In the genomic region with DNA sequence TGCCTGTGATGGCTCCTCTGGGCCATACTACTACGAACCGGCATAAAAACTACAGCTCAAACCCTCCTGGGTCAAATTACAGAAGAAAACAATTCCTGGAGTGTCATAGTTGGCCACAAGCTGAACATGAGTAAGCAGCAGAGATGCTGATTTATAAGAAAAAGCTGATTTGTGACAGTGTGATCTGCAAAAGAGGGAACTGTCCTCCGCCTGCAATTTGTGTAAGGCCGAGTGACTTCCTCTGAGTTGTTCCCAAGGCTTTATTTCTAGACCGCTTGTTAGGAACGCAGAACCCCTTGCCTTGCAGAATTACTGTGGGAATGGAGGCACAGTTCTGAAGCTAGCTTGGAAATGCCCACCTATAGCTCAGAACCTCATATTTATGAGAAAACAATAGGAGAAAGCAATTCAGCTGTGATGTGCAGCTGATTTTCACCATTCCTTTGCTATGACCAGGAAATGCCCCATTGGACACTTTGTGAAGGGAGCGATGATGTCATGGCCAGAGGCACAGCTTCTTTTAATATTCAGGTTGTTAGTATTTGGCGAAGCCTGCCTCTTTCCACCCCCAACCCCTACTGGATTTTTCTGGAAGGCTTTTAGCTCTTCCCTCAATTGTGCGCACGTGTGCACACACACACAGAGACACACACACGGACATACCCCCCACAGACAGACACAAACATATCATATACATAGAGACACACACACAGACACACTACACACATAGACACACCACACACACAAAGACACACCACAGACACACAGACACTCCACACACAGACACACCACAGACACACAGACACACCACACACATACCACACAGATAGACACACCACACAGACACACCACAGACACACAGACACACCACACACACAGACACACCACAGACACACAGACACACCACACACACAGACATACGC, we compare ENCODE assay signal across 1 cellular context.
TF ChIP-seq lines count a peak whose summit lies in the region.

No MANE protein-coding gene starts in this region.

TF ChIP-seq in K562, 482 proteins besides CTCF, POLR2A, EP300 and RAD21 (continued from another document and continues in another):
- TF ChIP-seq, protein P1, sequence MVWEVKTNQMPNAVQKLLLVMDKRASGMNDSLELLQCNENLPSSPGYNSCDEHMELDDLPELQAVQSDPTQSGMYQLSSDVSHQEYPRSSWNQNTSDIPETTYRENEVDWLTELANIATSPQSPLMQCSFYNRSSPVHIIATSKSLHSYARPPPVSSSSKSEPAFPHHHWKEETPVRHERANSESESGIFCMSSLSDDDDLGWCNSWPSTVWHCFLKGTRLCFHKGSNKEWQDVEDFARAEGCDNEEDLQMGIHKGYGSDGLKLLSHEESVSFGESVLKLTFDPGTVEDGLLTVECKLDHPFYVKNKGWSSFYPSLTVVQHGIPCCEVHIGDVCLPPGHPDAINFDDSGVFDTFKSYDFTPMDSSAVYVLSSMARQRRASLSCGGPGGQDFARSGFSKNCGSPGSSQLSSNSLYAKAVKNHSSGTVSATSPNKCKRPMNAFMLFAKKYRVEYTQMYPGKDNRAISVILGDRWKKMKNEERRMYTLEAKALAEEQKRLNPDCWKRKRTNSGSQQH (CRISPR knock-in tag; IDR thresholded peaks at IDR 0.05): peak; percentile 50; the same call in 1 of the 2 replicates
- TF ChIP-seq ARID1B (IDR thresholded peaks at IDR 0.05): peak; percentile 23; the same call in 1 of the 2 replicates
- no peak for TF ChIP-seq ZNF318 (IDR thresholded peaks at IDR 0.05; ENCODE audit: borderline replicate concordance in 1 of 2, low read depth in 1 of 2)
- TF ChIP-seq ZNF586 (CRISPR knock-in tag; conservative IDR thresholded peaks at IDR 0.05): no peak
- no peak for TF ChIP-seq CEBPZ (IDR thresholded peaks at IDR 0.05; ENCODE audit: borderline replicate concordance, low read depth, low read length)
- TF ChIP-seq NFE2 (IDR thresholded peaks at IDR 0.05; ENCODE audit: low read depth): 0 out of 2 replicates have a peak, but pooled peaks have one; percentile 19
- peak; percentile 14; the same call in 1 of the 2 replicates for TF ChIP-seq BCOR (IDR thresholded peaks at IDR 0.05)
- peak; percentile 71 for TF ChIP-seq ARHGAP35 (IDR thresholded peaks at IDR 0.05; ENCODE audit: partially characterized antibody)
- no peak for TF ChIP-seq SNRNP70 (optimal IDR thresholded peaks at IDR 0.05; ENCODE audit: low read depth, low read length)
- peak; percentile 5; the same call in 1 of the 2 replicates for TF ChIP-seq NFIC (IDR thresholded peaks at IDR 0.05)
- peak; percentile 74 for TF ChIP-seq ATF7 (IDR thresholded peaks at IDR 0.05)
- no peak for TF ChIP-seq TAF15 (IDR thresholded peaks at IDR 0.05; ENCODE audit: low read depth, low read length)
- TF ChIP-seq, protein P2, sequence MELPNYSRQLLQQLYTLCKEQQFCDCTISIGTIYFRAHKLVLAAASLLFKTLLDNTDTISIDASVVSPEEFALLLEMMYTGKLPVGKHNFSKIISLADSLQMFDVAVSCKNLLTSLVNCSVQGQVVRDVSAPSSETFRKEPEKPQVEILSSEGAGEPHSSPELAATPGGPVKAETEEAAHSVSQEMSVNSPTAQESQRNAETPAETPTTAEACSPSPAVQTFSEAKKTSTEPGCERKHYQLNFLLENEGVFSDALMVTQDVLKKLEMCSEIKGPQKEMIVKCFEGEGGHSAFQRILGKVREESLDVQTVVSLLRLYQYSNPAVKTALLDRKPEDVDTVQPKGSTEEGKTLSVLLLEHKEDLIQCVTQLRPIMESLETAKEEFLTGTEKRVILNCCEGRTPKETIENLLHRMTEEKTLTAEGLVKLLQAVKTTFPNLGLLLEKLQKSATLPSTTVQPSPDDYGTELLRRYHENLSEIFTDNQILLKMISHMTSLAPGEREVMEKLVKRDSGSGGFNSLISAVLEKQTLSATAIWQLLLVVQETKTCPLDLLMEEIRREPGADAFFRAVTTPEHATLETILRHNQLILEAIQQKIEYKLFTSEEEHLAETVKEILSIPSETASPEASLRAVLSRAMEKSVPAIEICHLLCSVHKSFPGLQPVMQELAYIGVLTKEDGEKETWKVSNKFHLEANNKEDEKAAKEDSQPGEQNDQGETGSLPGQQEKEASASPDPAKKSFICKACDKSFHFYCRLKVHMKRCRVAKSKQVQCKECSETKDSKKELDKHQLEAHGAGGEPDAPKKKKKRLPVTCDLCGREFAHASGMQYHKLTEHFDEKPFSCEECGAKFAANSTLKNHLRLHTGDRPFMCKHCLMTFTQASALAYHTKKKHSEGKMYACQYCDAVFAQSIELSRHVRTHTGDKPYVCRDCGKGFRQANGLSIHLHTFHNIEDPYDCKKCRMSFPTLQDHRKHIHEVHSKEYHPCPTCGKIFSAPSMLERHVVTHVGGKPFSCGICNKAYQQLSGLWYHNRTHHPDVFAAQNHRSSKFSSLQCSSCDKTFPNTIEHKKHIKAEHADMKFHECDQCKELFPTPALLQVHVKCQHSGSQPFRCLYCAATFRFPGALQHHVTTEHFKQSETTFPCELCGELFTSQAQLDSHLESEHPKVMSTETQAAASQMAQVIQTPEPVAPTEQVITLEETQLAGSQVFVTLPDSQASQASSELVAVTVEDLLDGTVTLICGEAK (IDR thresholded peaks at IDR 0.05): no peak
- TF ChIP-seq, protein P2 (CRISPR knock-in tag; IDR thresholded peaks at IDR 0.05): 0 out of 2 replicates have a peak, but pooled peaks have one; percentile 38
- TF ChIP-seq NFATC3 (IDR thresholded peaks at IDR 0.05): no peak
- 0 out of 4 replicates have a peak, but pooled peaks of 1 of the 2 experiments have one; percentile 6 for TF ChIP-seq MAZ (CRISPR knock-in tag; conservative IDR thresholded peaks at IDR 0.05 in 1 of 2, IDR thresholded peaks at IDR 0.05 in 1 of 2)
- TF ChIP-seq EHMT2 (IDR thresholded peaks at IDR 0.05): peak; percentile 32; the same call in 1 of the 2 replicates
- no peak for TF ChIP-seq PYGO2 (tag; IDR thresholded peaks at IDR 0.05)
- peak; percentile 68; the same call in 1 of the 2 replicates for TF ChIP-seq SPI1 (IDR thresholded peaks at IDR 0.05; ENCODE audit: borderline replicate concordance, low read depth, low read length)
- TF ChIP-seq SOX6 (IDR thresholded peaks at IDR 0.05): no peak
- 0 out of 4 replicates have a peak, but pooled peaks of 1 of the 2 experiments have one; percentile 49 for TF ChIP-seq MLLT1 (IDR thresholded peaks at IDR 0.05)
- peak; percentile 66; the same call in 1 of the 2 replicates for TF ChIP-seq ELF4 (CRISPR knock-in tag; IDR thresholded peaks at IDR 0.05)
